26 cellular contexts compared by ENCODE assay signal in genomic region chr7:143323650-143324049, GRCh38. TPM values are rescaled to one million over a fixed set of nuclear protein-coding genes. Genes with fewer than 3 reads are reported as not detected.
DNase-seq lines count a peak whose midpoint lies in the region; ATAC-seq, FAIRE-seq and TF ChIP-seq lines count a peak whose summit lies in the region.
"Had no signal": no experiment of that assay in that cellular context is flagged by ENCODE, and none has a peak within 500 bp of the region (broad histone marks: within the 10 kb centered on the region; RNA-seq: fewer than 3 reads in every experiment).

No MANE protein-coding gene starts in this region.

- no peak for TF ChIP-seq RAD21 in H1 (IDR thresholded peaks at IDR 0.05 in 1 of 2, conservative IDR thresholded peaks at IDR 0.05 in 1 of 2; ENCODE audit: low read depth in 2 of 2, low read length in 2 of 2)

- H2BK120ac ChIP-seq in H1 (replicated peaks; ENCODE audit: low read depth, low read length) = no peak overlapping the region

- H3K14ac ChIP-seq in H1 (ENCODE audit: insufficient read length) = no peak overlapping the region

- H3K4me1 Mint-ChIP-seq in T-helper 1 cell treated with Interleukin-12 subunit alpha and Interleukin-12 subunit beta and Interleukin-4 antibody, amounts not matched to agents 30 μg/mL and 1 μg/mL, for 36 hours (ENCODE audit: low read depth) = peaks cover 19% of the 10 kb centered on the region

- H4K91ac ChIP-seq in H1 (replicated peaks; ENCODE audit: insufficient read length, low read length) = no peak overlapping the region

- no peaks in the 10 kb centered on the region for H3K9me3 ChIP-seq in H1 (ENCODE audit: insufficient read depth in 2 of 2, low read depth in 1 of 2, low read length in 1 of 2)
- H3K9me3 ChIP-seq in skeletal muscle tissue (ENCODE audit: control insufficient read depth in 3 of 3, low read length in 3 of 3) = no peaks in the 10 kb centered on the region
- H3K9me3 ChIP-seq: breast epithelium, HAP-1, heart left ventricle, spleen had no signal

- DNase-seq in T-helper 1 cell (no peak), H1 (ENCODE audit: low read depth in 1 of 2, low spot score in 2 of 2) (no peak), C1 segment of cervical spinal cord (lab: John Stamatoyannopoulos, UW) (no peak)
- DNase-seq: activated CD4-positive, alpha-beta T cell treated with anti-CD3 and anti-CD28 coated beads, Interleukin-2, amount 50 U/mL, for 4 hours; activated effector memory CD4-positive, alpha-beta T cell treated with anti-CD3 and anti-CD28 coated beads, Interleukin-2, amount 50 U/mL, for 16 hours; AML-193; DMS79; immature natural killer cell; Karpas-422; NCI-H1092; NCI-H1930; NCI-H345; NCI-H82; SIG-M5; spleen; stimulated activated CD4-positive, alpha-beta T cell treated with anti-CD3 and anti-CD28 coated beads, Interleukin-4, amount 100 ng/mL, for 24 hours; T-helper 17 cell had no signal

- H3K9ac ChIP-seq in H1 (replicated peaks in 1 of 4; ENCODE audit: extremely low read depth in 1 of 4, low read depth in 3 of 4, low read length in 3 of 4) = no peak overlapping the region
- H3K9ac ChIP-seq in skeletal muscle tissue (ENCODE audit: low read depth in 1 of 3, low read length in 3 of 3) = no peak overlapping the region

- no peaks in the 10 kb centered on the region for H4K20me1 ChIP-seq in H1 (replicated peaks in 1 of 2; ENCODE audit: control insufficient read depth in 1 of 2, insufficient read depth in 2 of 2, low read length in 2 of 2)

- H2BK15ac ChIP-seq in H1 (ENCODE audit: low read length) = peak overlapping the region; percentile 61; the same call in 1 of the 2 replicates

- no peaks in the 10 kb centered on the region for H3K23me2 ChIP-seq in H1 (ENCODE audit: low read depth, low read length)

- no peak overlapping the region for H3K18ac ChIP-seq in H1 (ENCODE audit: extremely low read depth, low read length)

- no peak overlapping the region for H3K4ac ChIP-seq in H1 (replicated peaks; ENCODE audit: insufficient read length, low read depth, low read length)

- no peak overlapping the region for H2AK5ac ChIP-seq in H1 (ENCODE audit: low read depth, low read length)

- H4K8ac ChIP-seq in H1 (ENCODE audit: extremely low read depth, insufficient read depth, low read length) = 0 out of 2 replicates have a peak overlapping the region, but pooled peaks have one; percentile 11

- no peak overlapping the region for H4K5ac ChIP-seq in H1 (ENCODE audit: insufficient read length, low read depth, low read length)

- H3K4me3 ChIP-seq in H1 (ENCODE audit: extremely low read depth in 1 of 4, insufficient read depth in 2 of 4, low read depth in 3 of 4, low read length in 4 of 4) = no peak overlapping the region
- peak overlapping the region in 1 of 3 donors; percentile 22 for H3K4me3 ChIP-seq in skeletal muscle tissue (ENCODE audit: low read length in 3 of 3)
- H3K4me3 ChIP-seq: breast epithelium, coronary artery, HAP-1, heart left ventricle, spleen had no signal

- H2BK20ac ChIP-seq in H1 (ENCODE audit: low read length) = 0 out of 2 replicates have a peak overlapping the region, but pooled peaks have one; percentile 36

- H3K27ac Mint-ChIP-seq in T-helper 1 cell treated with Interleukin-12 subunit alpha and Interleukin-12 subunit beta and Interleukin-4 antibody, amounts not matched to agents 30 μg/mL and 1 μg/mL, for 36 hours = peak overlapping the region; percentile 11

- H3K79me2 ChIP-seq in H1 (ENCODE audit: control insufficient read depth in 1 of 2, insufficient read depth in 2 of 2, low read length in 2 of 2) = no peaks in the 10 kb centered on the region

- H2AFZ ChIP-seq in H1 (ENCODE audit: low read length) = peak overlapping the region; percentile 31; the same call in 1 of the 2 replicates

- no peak overlapping the region for H3K4me2 ChIP-seq in H1 (ENCODE audit: insufficient read depth in 1 of 2, low read depth in 2 of 2, low read length in 2 of 2)

- no peak overlapping the region for H3K56ac ChIP-seq in H1 (replicated peaks; ENCODE audit: insufficient read length, low read depth, low read length)

- H3K27me3 ChIP-seq in H1 (replicated peaks in 1 of 4; ENCODE audit: control insufficient read depth in 3 of 4, extremely low read depth in 1 of 4, insufficient read depth in 3 of 4, low read length in 3 of 4) = no peaks in the 10 kb centered on the region
- no peaks in the 10 kb centered on the region for H3K27me3 ChIP-seq in skeletal muscle tissue (ENCODE audit: control insufficient read depth in 3 of 3, insufficient read depth in 3 of 3, low read length in 3 of 3)
- H3K27me3 ChIP-seq: breast epithelium, heart left ventricle, spleen had no signal

- H3K36me3 ChIP-seq in H1 (ENCODE audit: control insufficient read depth in 2 of 4, insufficient read depth in 4 of 4, low read length in 3 of 4) (no peaks in the 10 kb centered on the region), skeletal muscle tissue (ENCODE audit: control insufficient read depth in 3 of 3, insufficient read depth in 3 of 3, low read length in 3 of 3) (peaks cover 36 to 48% (median 39%) of the 10 kb centered on the region in 3 donors)
- H3K36me3 ChIP-seq: breast epithelium, HAP-1, heart left ventricle, spleen had no signal

- no peak for TF ChIP-seq CTCF in H1 (IDR thresholded peaks at IDR 0.05; ENCODE audit: control extremely low read depth in 1 of 3, insufficient read depth in 1 of 3, low read depth in 1 of 3, low read length in 3 of 3)

- POLR2A ChIA-PET in H1 (lab: Charles Lee; ENCODE audit: partially characterized antibody) = interaction anchor here (0.8 to 1.6 kb wide), 2 partner anchors 22 to 82 kb away, joined by 3 to 6 read pairs; no protein-coding TSS in a partner anchor

- H3K79me1 ChIP-seq in H1 (ENCODE audit: low read depth, low read length) = no peaks in the 10 kb centered on the region

- no peak for ATAC-seq in GM21381 (IDR thresholded peaks at IDR 0.05; ENCODE audit: unreplicated experiment)
- ATAC-seq: T-helper 17 cell had no signal

- H3K27ac ChIP-seq in H1 (ENCODE audit: low read depth, low read length) (no peak overlapping the region), skeletal muscle tissue (ENCODE audit: low read depth, low read length) (peak overlapping the region; percentile 44)
- H3K27ac ChIP-seq: 22Rv1, coronary artery had no signal

- H2BK5ac ChIP-seq in H1 (ENCODE audit: low read depth, low read length) = peak overlapping the region; percentile 27; the same call in 1 of the 2 replicates

- peaks cover 0 to 5% (median 0%) of the 10 kb centered on the region in 4 experiments; a peak in 1 of 7 replicates for H3K4me1 ChIP-seq in H1 (replicated peaks in 1 of 4; ENCODE audit: control insufficient read depth in 3 of 4, insufficient read depth in 4 of 4, low read length in 3 of 4)
- peaks cover 29 to 44% (median 41%) of the 10 kb centered on the region in 3 donors for H3K4me1 ChIP-seq in skeletal muscle tissue (ENCODE audit: control insufficient read depth in 3 of 3, insufficient read depth in 3 of 3, low read length in 3 of 3)
- H3K4me1 ChIP-seq: HAP-1 had no signal

- H2BK12ac ChIP-seq in H1 (ENCODE audit: low read depth, low read length) = no peak overlapping the region; the same call in 1 of the 2 replicates

- no peak overlapping the region for H3K4me3 Mint-ChIP-seq in T-helper 1 cell treated with Interleukin-12 subunit alpha and Interleukin-12 subunit beta and Interleukin-4 antibody, amounts not matched to agents 30 μg/mL and 1 μg/mL, for 36 hours
- H3K4me3 Mint-ChIP-seq: immature natural killer cell, T-helper 17 cell had no signal

- no peaks in the 10 kb centered on the region for H3K9me3 Mint-ChIP-seq in T-helper 1 cell treated with Interleukin-12 subunit alpha and Interleukin-12 subunit beta and Interleukin-4 antibody, amounts not matched to agents 30 μg/mL and 1 μg/mL, for 36 hours
- H3K9me3 Mint-ChIP-seq: immature natural killer cell had no signal

- peaks cover 21% of the 10 kb centered on the region for H3K27me3 Mint-ChIP-seq in T-helper 1 cell treated with Interleukin-12 subunit alpha and Interleukin-12 subunit beta and Interleukin-4 antibody, amounts not matched to agents 30 μg/mL and 1 μg/mL, for 36 hours (ENCODE audit: low read depth)

- CTCF ChIA-PET in H1 (lab: Charles Lee; ENCODE audit: partially characterized antibody) = interaction anchor here (0.9 to 4.5 kb wide), 8 partner anchors 10 to 60 kb away, joined by 3 to 30 read pairs (median 4); no protein-coding TSS in a partner anchor

- TF ChIP-seq EP300 in H1 (IDR thresholded peaks at IDR 0.05; ENCODE audit: borderline replicate concordance in 1 of 2, low read depth in 2 of 2, low read length in 2 of 2) = no peak

- H3K36me3 Mint-ChIP-seq in T-helper 1 cell treated with Interleukin-12 subunit alpha and Interleukin-12 subunit beta and Interleukin-4 antibody, amounts not matched to agents 30 μg/mL and 1 μg/mL, for 36 hours (ENCODE audit: low read depth) = peaks cover 3% of the 10 kb centered on the region
- H3K36me3 Mint-ChIP-seq: immature natural killer cell had no signal

- TF ChIP-seq POLR2A in H1 (IDR thresholded peaks at IDR 0.05; ENCODE audit: control extremely low read depth in 1 of 2, low read depth in 2 of 2, low read length in 2 of 2) = no peak

- H3K23ac ChIP-seq in H1 (ENCODE audit: insufficient read length) = no peak overlapping the region

- FAIRE-seq in H1 (lab: Jason Lieb, UNC) = no peak

- 77% methylated on average over 10 of the region's 12 CpGs; no CpG with 5 or more reads in 1 of the 2 experiments for WGBS in H1 (ENCODE audit: extremely low coverage in 1 of 2, insufficient coverage in 1 of 2, insufficient read length in 1 of 2, insufficient replicate concordance in 2 of 2, low coverage in 1 of 2, low lambda C conversion rate in 2 of 2, missing lambda C conversion rate in 1 of 2), 2 experiments

RNA-seq across cellular contexts. Expression of gene CLCN1, which starts 7.7 kb away (rescaled TPM):
- 0.33 and 0.41 TPM in 2 replicates for total RNA-seq in H1 (2021; fragmentation: NEBNext Ultra II Directional; extraction: Animal tissue kit (Norgen Biotek cat#: 25700))
- polyA plus RNA-seq in H1 (2011; rRNA removed) = 0.36 and 0.38 TPM in 2 replicates
- polyA plus RNA-seq in H1 (2011; cell fraction: cytosol; rRNA removed) = 0.27 TPM
- 0.36 TPM for polyA plus RNA-seq in H1 (2011; cell fraction: nucleus; rRNA removed)
- 0.21 to 0.34 TPM (median 0.30 TPM) in 4 replicates for polyA plus RNA-seq in H1 (2012, experiment 1 of 2)
- polyA plus RNA-seq in H1 (2012, experiment 2 of 2) = 0.25 TPM
- 0.16 TPM for polyA plus RNA-seq in H1 (2013, experiment 1 of 2)
- polyA plus RNA-seq in H1 (2013, experiment 2 of 2) = 0.20 TPM
- 0.09 and 0.15 TPM in 2 replicates for polyA minus RNA-seq in H1 (2011; rRNA and poly(A)+ RNA removed)
- polyA minus RNA-seq in H1 (2011; cell fraction: cytosol; rRNA and poly(A)+ RNA removed) = not detected
- polyA minus RNA-seq in H1 (2011; cell fraction: nucleus; rRNA and poly(A)+ RNA removed) = not detected
- total RNA-seq in skeletal muscle tissue = 4.7 TPM
- total RNA-seq: HT1080, T-helper 17 cell had no signal

RNA-seq across cellular contexts. Expression of gene CASP2, which starts 35.5 kb away (rescaled TPM):
- 32.8 and 35.3 TPM in 2 replicates for total RNA-seq in H1 (2021; fragmentation: NEBNext Ultra II Directional; extraction: Animal tissue kit (Norgen Biotek cat#: 25700))
- 18.3 and 23.7 TPM in 2 replicates for polyA plus RNA-seq in H1 (2011; rRNA removed)
- 18.3 TPM for polyA plus RNA-seq in H1 (2011; cell fraction: cytosol; rRNA removed)
- 34.3 TPM for polyA plus RNA-seq in H1 (2011; cell fraction: nucleus; rRNA removed)
- 18.4 to 21.4 TPM (median 19.0 TPM) in 4 replicates for polyA plus RNA-seq in H1 (2012, experiment 1 of 2)
- 7.8 TPM for polyA plus RNA-seq in H1 (2012, experiment 2 of 2)
- 17.7 TPM for polyA plus RNA-seq in H1 (2013, experiment 1 of 2)
- 17.0 TPM for polyA plus RNA-seq in H1 (2013, experiment 2 of 2)
- 53.5 and 68.2 TPM in 2 replicates for polyA minus RNA-seq in H1 (2011; rRNA and poly(A)+ RNA removed)
- 18.6 TPM for polyA minus RNA-seq in H1 (2011; cell fraction: cytosol; rRNA and poly(A)+ RNA removed)
- 36.3 TPM for polyA minus RNA-seq in H1 (2011; cell fraction: nucleus; rRNA and poly(A)+ RNA removed)
- total RNA-seq in skeletal muscle tissue = 9.4 TPM

RNA-seq across cellular contexts. Expression of gene FAM131B, which starts 38.9 kb away (rescaled TPM):
- 35.5 and 38.2 TPM in 2 replicates for total RNA-seq in H1 (2021; fragmentation: NEBNext Ultra II Directional; extraction: Animal tissue kit (Norgen Biotek cat#: 25700))
- 23.1 and 28.8 TPM in 2 replicates for polyA plus RNA-seq in H1 (2011; rRNA removed)
- polyA plus RNA-seq in H1 (2011; cell fraction: cytosol; rRNA removed) = 27.9 TPM
- 37.7 TPM for polyA plus RNA-seq in H1 (2011; cell fraction: nucleus; rRNA removed)
- polyA plus RNA-seq in H1 (2012, experiment 1 of 2) = 22.4 to 28.3 TPM (median 26.2 TPM) in 4 replicates
- polyA plus RNA-seq in H1 (2012, experiment 2 of 2) = 25.4 TPM
- polyA plus RNA-seq in H1 (2013, experiment 1 of 2) = 11.6 TPM
- 12.8 TPM for polyA plus RNA-seq in H1 (2013, experiment 2 of 2)
- 51.2 and 57.7 TPM in 2 replicates for polyA minus RNA-seq in H1 (2011; rRNA and poly(A)+ RNA removed)
- polyA minus RNA-seq in H1 (2011; cell fraction: cytosol; rRNA and poly(A)+ RNA removed) = 20.8 TPM
- 25.5 TPM for polyA minus RNA-seq in H1 (2011; cell fraction: nucleus; rRNA and poly(A)+ RNA removed)
- total RNA-seq in skeletal muscle tissue = 1.0 TPM

RNA-seq across cellular contexts. Expression of gene TMEM139, which starts 38.9 kb away (rescaled TPM):
- total RNA-seq in H1 (2021; fragmentation: NEBNext Ultra II Directional; extraction: Animal tissue kit (Norgen Biotek cat#: 25700)) = 3.2 and 4.4 TPM in 2 replicates
- polyA plus RNA-seq in H1 (2011; rRNA removed) = 6.7 and 7.6 TPM in 2 replicates
- 5.5 TPM for polyA plus RNA-seq in H1 (2011; cell fraction: cytosol; rRNA removed)
- 4.9 TPM for polyA plus RNA-seq in H1 (2011; cell fraction: nucleus; rRNA removed)
- 2.5 to 4.0 TPM (median 3.9 TPM) in 4 replicates for polyA plus RNA-seq in H1 (2012, experiment 1 of 2)
- 4.6 TPM for polyA plus RNA-seq in H1 (2012, experiment 2 of 2)
- 1.7 TPM for polyA plus RNA-seq in H1 (2013, experiment 1 of 2)
- polyA plus RNA-seq in H1 (2013, experiment 2 of 2) = 2.2 TPM
- 2.1 and 2.6 TPM in 2 replicates for polyA minus RNA-seq in H1 (2011; rRNA and poly(A)+ RNA removed)
- not detected for polyA minus RNA-seq in H1 (2011; cell fraction: cytosol; rRNA and poly(A)+ RNA removed)
- 1.9 TPM for polyA minus RNA-seq in H1 (2011; cell fraction: nucleus; rRNA and poly(A)+ RNA removed)
- total RNA-seq in skeletal muscle tissue = 1.0 TPM
- total RNA-seq: HT1080 had no signal
- polyA plus RNA-seq: immature natural killer cell had no signal

RNA-seq across cellular contexts. Expression of gene ZYX, which starts 57.5 kb away (rescaled TPM):
- 159 and 174 TPM in 2 replicates for total RNA-seq in H1 (2021; fragmentation: NEBNext Ultra II Directional; extraction: Animal tissue kit (Norgen Biotek cat#: 25700))
- 40.6 and 77.9 TPM in 2 replicates for polyA plus RNA-seq in H1 (2011; rRNA removed)
- polyA plus RNA-seq in H1 (2011; cell fraction: cytosol; rRNA removed) = 25.7 TPM
- 107 TPM for polyA plus RNA-seq in H1 (2011; cell fraction: nucleus; rRNA removed)
- 138 to 177 TPM (median 171 TPM) in 4 replicates for polyA plus RNA-seq in H1 (2012, experiment 1 of 2)
- 172 TPM for polyA plus RNA-seq in H1 (2012, experiment 2 of 2)
- polyA plus RNA-seq in H1 (2013, experiment 1 of 2) = 166 TPM
- polyA plus RNA-seq in H1 (2013, experiment 2 of 2) = 163 TPM
- 21.5 and 32.9 TPM in 2 replicates for polyA minus RNA-seq in H1 (2011; rRNA and poly(A)+ RNA removed)
- 70.7 TPM for polyA minus RNA-seq in H1 (2011; cell fraction: cytosol; rRNA and poly(A)+ RNA removed)
- 64.8 TPM for polyA minus RNA-seq in H1 (2011; cell fraction: nucleus; rRNA and poly(A)+ RNA removed)
- 17.7 TPM for total RNA-seq in skeletal muscle tissue

Comparison
In these comparisons a context has a peak if more than half of its experiments do, and no peak if none do; other contexts are left out.
1. RNA of gene FAM131B, which starts 38.9 kb away (total RNA-seq): 35.5 to 38.2 TPM in H1; 1.0 TPM in skeletal muscle tissue (single experiment); every median in the first group is over 10 times any median in the second.